In genomic region chr1:1326075-1326605, GRCh38 we compare ENCODE assay signal across 1 cellular context.
TF ChIP-seq lines count a peak whose summit lies in the region.

No MANE protein-coding gene starts in this region.

TF ChIP-seq in GM12891, 5 proteins besides CTCF, POLR2A, EP300 and RAD21 (continued from another document):
- TF ChIP-seq TAF1 (IDR thresholded peaks at IDR 0.05; ENCODE audit: low read depth, low read length) (no peak), PAX5 (IDR thresholded peaks at IDR 0.05; ENCODE audit: insufficient read depth, low read length, severe bottlenecking) (no peak), POU2F2 (IDR thresholded peaks at IDR 0.05; ENCODE audit: low read depth, low read length) (no peak)
